In genomic region chr3:47103619-47104018, GRCh38 we compare ENCODE assay signal across 18 cellular contexts.
A peak's percentile ranks its signal among the peaks of the same experiment; 100 is the strongest.
DNase-seq lines count a peak whose midpoint lies in the region; ATAC-seq and FAIRE-seq lines count a peak whose summit lies in the region.
"Had no signal": no experiment of that assay in that cellular context is flagged by ENCODE, and none has a peak within 500 bp of the region (broad histone marks: within the 10 kb centered on the region; RNA-seq: fewer than 3 reads in every experiment).

No MANE protein-coding gene starts in this region.

- no peak overlapping the region for H3K4me3 Mint-ChIP-seq in stimulated activated naive CD8-positive, alpha-beta T cell treated with anti-CD3 and anti-CD28 coated beads, Interleukin-15, Interleukin-2, amounts not matched to agents 100 ng/mL and 50 ng/mL, for 24 hours
- H3K4me3 Mint-ChIP-seq in stimulated activated naive CD8-positive, alpha-beta T cell treated with anti-CD3 and anti-CD28 coated beads, Interleukin-15, amount 100 ng/mL, for 72 hours = no peak overlapping the region
- H3K4me3 Mint-ChIP-seq in central memory CD8-positive, alpha-beta T cell = no peak overlapping the region
- H3K4me3 Mint-ChIP-seq: CD8-positive, alpha-beta T cell; H9 had no signal

- DNase-seq in stimulated activated naive CD8-positive, alpha-beta T cell treated with anti-CD3 and anti-CD28 coated beads, Interleukin-15, amount 100 ng/mL, for 72 hours = no peak
- no peak for DNase-seq in GM18507 (ENCODE audit: extremely low spot score, insufficient read length, low read depth)
- no peak for DNase-seq in central memory CD8-positive, alpha-beta T cell (ENCODE audit: low spot score in 2 of 2)
- peak; percentile 17 for DNase-seq in renal cortical epithelial cell (ENCODE audit: low read depth)
- no peak for DNase-seq in AG08395 (ENCODE audit: low spot score)
- no peak for DNase-seq in SHP77 (lab: John Stamatoyannopoulos, UW)
- no peak for DNase-seq in ecto neural progenitor cell (ENCODE audit: low spot score)
- DNase-seq: ACHN; AML-193; Calu3; CD8-positive, alpha-beta T cell; H9; KG1 had no signal

- peak overlapping the region; percentile 19 for H3K27ac Mint-ChIP-seq in stimulated activated naive CD8-positive, alpha-beta T cell treated with anti-CD3 and anti-CD28 coated beads, Interleukin-15, Interleukin-2, amounts not matched to agents 100 ng/mL and 50 ng/mL, for 24 hours
- H3K27ac Mint-ChIP-seq in stimulated activated naive CD8-positive, alpha-beta T cell treated with anti-CD3 and anti-CD28 coated beads, Interleukin-15, amount 100 ng/mL, for 72 hours = peak overlapping the region in 1 of 2 donors; percentile 11
- H3K27ac Mint-ChIP-seq in central memory CD8-positive, alpha-beta T cell (ENCODE audit: low read depth) = peak overlapping the region; percentile 33
- H3K27ac Mint-ChIP-seq: CD8-positive, alpha-beta T cell had no signal

- no peaks in the 10 kb centered on the region for H3K9me3 Mint-ChIP-seq in stimulated activated naive CD8-positive, alpha-beta T cell treated with anti-CD3 and anti-CD28 coated beads, Interleukin-15, Interleukin-2, amounts not matched to agents 100 ng/mL and 50 ng/mL, for 24 hours
- H3K9me3 Mint-ChIP-seq in stimulated activated naive CD8-positive, alpha-beta T cell treated with anti-CD3 and anti-CD28 coated beads, Interleukin-15, amount 100 ng/mL, for 72 hours = no peaks in the 10 kb centered on the region
- H3K9me3 Mint-ChIP-seq in central memory CD8-positive, alpha-beta T cell = no peaks in the 10 kb centered on the region
- H3K9me3 Mint-ChIP-seq: CD8-positive, alpha-beta T cell; H9 had no signal

- H3K4me1 Mint-ChIP-seq in stimulated activated naive CD8-positive, alpha-beta T cell treated with anti-CD3 and anti-CD28 coated beads, Interleukin-15, Interleukin-2, amounts not matched to agents 100 ng/mL and 50 ng/mL, for 24 hours (ENCODE audit: low read depth) = no peaks in the 10 kb centered on the region
- H3K4me1 Mint-ChIP-seq in stimulated activated naive CD8-positive, alpha-beta T cell treated with anti-CD3 and anti-CD28 coated beads, Interleukin-15, amount 100 ng/mL, for 72 hours = no peaks in the 10 kb centered on the region
- H3K4me1 Mint-ChIP-seq in central memory CD8-positive, alpha-beta T cell = peaks cover 7% of the 10 kb centered on the region

- peaks cover 42% of the 10 kb centered on the region for H3K36me3 Mint-ChIP-seq in stimulated activated naive CD8-positive, alpha-beta T cell treated with anti-CD3 and anti-CD28 coated beads, Interleukin-15, Interleukin-2, amounts not matched to agents 100 ng/mL and 50 ng/mL, for 24 hours (ENCODE audit: low read depth)
- H3K36me3 Mint-ChIP-seq in central memory CD8-positive, alpha-beta T cell (ENCODE audit: insufficient read depth) = peaks cover 51% of the 10 kb centered on the region

- FAIRE-seq in GM18507 (lab: Jason Lieb, UNC) = peak; percentile 29
- FAIRE-seq: A204.1, G401.6, H1, HTR-8/SVneo had no signal

- ATAC-seq in stimulated activated naive CD8-positive, alpha-beta T cell treated with anti-CD3 and anti-CD28 coated beads, Interleukin-15, amount 100 ng/mL, for 72 hours = no peak
- ATAC-seq in central memory CD8-positive, alpha-beta T cell (replicated peaks; ENCODE audit: extremely low read depth, poor library complexity, severe bottlenecking) = no peak
- ATAC-seq: CD8-positive, alpha-beta T cell had no signal

- H3K27me3 Mint-ChIP-seq in stimulated activated naive CD8-positive, alpha-beta T cell treated with anti-CD3 and anti-CD28 coated beads, Interleukin-15, Interleukin-2, amounts not matched to agents 100 ng/mL and 50 ng/mL, for 24 hours = no peaks in the 10 kb centered on the region
- H3K27me3 Mint-ChIP-seq in stimulated activated naive CD8-positive, alpha-beta T cell treated with anti-CD3 and anti-CD28 coated beads, Interleukin-15, amount 100 ng/mL, for 72 hours = no peaks in the 10 kb centered on the region
- no peaks in the 10 kb centered on the region for H3K27me3 Mint-ChIP-seq in central memory CD8-positive, alpha-beta T cell
